Comparison of ENCODE assay signal across 19 cellular contexts in genomic region chr20:16571333-16571732, GRCh38. TPM values are rescaled to one million over a fixed set of nuclear protein-coding genes. Genes with fewer than 3 reads are reported as not detected.
DNase-seq lines count a peak whose midpoint lies in the region; TF ChIP-seq lines count a peak whose summit lies in the region.
"Had no signal": no experiment of that assay in that cellular context is flagged by ENCODE, and none has a peak within 500 bp of the region (broad histone marks: within the 10 kb centered on the region; RNA-seq: fewer than 3 reads in every experiment).

No MANE protein-coding gene starts in this region.

- H3K9me3 Mint-ChIP-seq in MCF 10A (ENCODE audit: unreplicated experiment) (no peaks in the 10 kb centered on the region), brain (peaks cover 0 to 6% (median 2%) of the 10 kb centered on the region in 5 experiments), type B pancreatic cell (no peaks in the 10 kb centered on the region)

- H4K20me1 ChIP-seq in mammary epithelial cell (ENCODE audit: insufficient read depth, low read length) (no peaks in the 10 kb centered on the region), hepatocyte (ENCODE audit: insufficient read depth, poor library complexity, severe bottlenecking) (no peaks in the 10 kb centered on the region)

- H3K27ac Mint-ChIP-seq in MCF 10A (ENCODE audit: low read depth, unreplicated experiment) (no peak overlapping the region), brain (peak overlapping the region in 1 of 5 experiments; percentile 3), type B pancreatic cell (no peak overlapping the region)
- H3K27ac Mint-ChIP-seq: GM23338 had no signal

- CTCF ChIA-PET in mammary epithelial cell (lab: Charles Lee; ENCODE audit: low non-redundant PET) (no interaction called here), MCF 10A (lab: Yijun Ruan, JAX) (interaction anchor here (0.7 to 0.8 kb wide), 2 partner anchors 18 to 194 kb away, joined by 3 read pairs; no protein-coding TSS in a partner anchor)

- no peaks in the 10 kb centered on the region for H3K36me3 ChIP-seq in mammary epithelial cell (ENCODE audit: insufficient read depth, low read length)
- H3K36me3 ChIP-seq in hepatocyte (replicated peaks; ENCODE audit: insufficient read depth, low read depth) = no peaks in the 10 kb centered on the region
- H3K36me3 ChIP-seq: MG63, Peyer's patch had no signal

- H3K4me3 Mint-ChIP-seq in MCF 10A (ENCODE audit: unreplicated experiment) = no peak overlapping the region
- H3K4me3 Mint-ChIP-seq in brain = peak overlapping the region; percentile 1 to 42 (median 8)
- peak overlapping the region; percentile 53 for H3K4me3 Mint-ChIP-seq in type B pancreatic cell

- H3K79me2 ChIP-seq in mammary epithelial cell (ENCODE audit: insufficient read depth, low read length) = peaks cover 35% of the 10 kb centered on the region
- H3K79me2 ChIP-seq in hepatocyte = peaks cover 59% of the 10 kb centered on the region

- H3K9me2 ChIP-seq in hepatocyte (replicated peaks; ENCODE audit: insufficient read depth) = no peaks in the 10 kb centered on the region

- no peak overlapping the region for H3K27ac ChIP-seq in mammary epithelial cell (ENCODE audit: insufficient read depth, low read depth, low read length)
- no peak overlapping the region for H3K27ac ChIP-seq in hepatocyte

- H3K9ac ChIP-seq in mammary epithelial cell (ENCODE audit: insufficient read depth, low read length) = no peak overlapping the region

- in situ Hi-C loops in mammary epithelial cell (cut with MboI; ENCODE audit: low sequenced_read_pairs in 2 of 2) = no loop called here

- H3K27me3 Mint-ChIP-seq in MCF 10A (ENCODE audit: insufficient read depth, unreplicated experiment) = no peaks in the 10 kb centered on the region
- peaks cover 4% of the 10 kb centered on the region for H3K27me3 Mint-ChIP-seq in brain
- H3K27me3 Mint-ChIP-seq in type B pancreatic cell = no peaks in the 10 kb centered on the region
- H3K27me3 Mint-ChIP-seq: CD4-positive, alpha-beta memory T cell had no signal

- peak overlapping the region; percentile 95 for H3K4me2 ChIP-seq in mammary epithelial cell (ENCODE audit: insufficient read depth, low read depth, low read length)
- peak overlapping the region; percentile 75 for H3K4me2 ChIP-seq in hepatocyte

- H3K27me3 ChIP-seq in mammary epithelial cell (ENCODE audit: insufficient read depth, low read length) (no peaks in the 10 kb centered on the region), hepatocyte (no peaks in the 10 kb centered on the region)
- H3K27me3 ChIP-seq: MG63, Peyer's patch had no signal

- peaks cover 35% of the 10 kb centered on the region for H3K4me1 Mint-ChIP-seq in MCF 10A (ENCODE audit: insufficient read depth, unreplicated experiment)
- H3K4me1 Mint-ChIP-seq in brain = peaks cover 60% of the 10 kb centered on the region
- peaks cover 45% of the 10 kb centered on the region for H3K4me1 Mint-ChIP-seq in type B pancreatic cell (ENCODE audit: unreplicated experiment)

- BruUV-seq in mammary epithelial cell (replicated peaks; lab: Mats Ljungman, UMichigan) = no TSS peak
- BruUV-seq in MCF 10A (replicated peaks; lab: Mats Ljungman, UMichigan) = no TSS peak

- H3K4me1 ChIP-seq in mammary epithelial cell (ENCODE audit: insufficient read depth, low read length) (peaks cover 19% of the 10 kb centered on the region), hepatocyte (ENCODE audit: insufficient read depth) (peaks cover 16% of the 10 kb centered on the region)

- DNase-seq in mammary epithelial cell (peak; percentile 35), MCF 10A (ENCODE audit: unreplicated experiment) (no peak), hepatocyte (ENCODE audit: low spot score) (no peak), type B pancreatic cell (ENCODE audit: extremely low spot score, unreplicated experiment) (no peak), iPS-NIHi11 (ENCODE audit: low spot score) (no peak), RPMI8226 (no peak), germinal center (ENCODE audit: low spot score) (no peak)
- DNase-seq: CD4-positive, alpha-beta memory T cell; DND-41; GF-D8; KBM-7; MG63; NCI-H1105; NCI-H1694 treated with DMSO at 0.1 percent for 48 hours; NCI-H82; Peyer's patch; SIG-M5 had no signal

- intact Hi-C loops in mammary epithelial cell (cut with micrococcal nuclease) = loop anchor here (10.0 kb wide), 1 partner anchor 163 kb away; the partner anchor contains the start of gene SNRPB2
- intact Hi-C loops in MCF 10A (cut with micrococcal nuclease) = loop anchor here (5.0 kb wide), 1 partner anchor 129 kb away; no protein-coding TSS in a partner anchor

- H2AFZ ChIP-seq in mammary epithelial cell (ENCODE audit: low read depth, low read length) (no peak overlapping the region), hepatocyte (no peak overlapping the region)
- H2AFZ ChIP-seq: GM23338 had no signal

- H3K9me3 ChIP-seq in mammary epithelial cell (replicated peaks; ENCODE audit: insufficient read depth, low read length) (no peaks in the 10 kb centered on the region), hepatocyte (ENCODE audit: low read depth) (no peaks in the 10 kb centered on the region)
- H3K9me3 ChIP-seq: MG63, Peyer's patch had no signal

- H3K4me3 ChIP-seq in mammary epithelial cell (replicated peaks in 1 of 3; ENCODE audit: insufficient read depth in 1 of 3, low read depth in 2 of 3, low read length in 3 of 3) = no peak overlapping the region
- no peak overlapping the region for H3K4me3 ChIP-seq in hepatocyte
- H3K4me3 ChIP-seq: GM23338, MG63 had no signal

- H3K36me3 Mint-ChIP-seq in MCF 10A (ENCODE audit: insufficient read depth, unreplicated experiment) (peaks cover 8% of the 10 kb centered on the region), brain (peaks cover 5% of the 10 kb centered on the region), type B pancreatic cell (no peaks in the 10 kb centered on the region)

- dilution Hi-C loops in mammary epithelial cell (cut with HindIII; ENCODE audit: low sequenced_read_pairs) = no loop called here

- POLR2A ChIA-PET in MCF 10A (lab: Yijun Ruan, JAX) = interaction anchor here (0.9 to 2.7 kb wide), 4 partner anchors 10 to 44 kb away, joined by 3 to 10 read pairs (median 6); no protein-coding TSS in a partner anchor

- 88% methylated on average over 2 of the region's 5 CpGs for WGBS in mammary epithelial cell (ENCODE audit: low coverage, missing lambda C conversion rate)
- WGBS in hepatocyte (ENCODE audit: low lambda C conversion rate, missing lambda C conversion rate) = 95% methylated on average over 4 of the region's 5 CpGs

- TF ChIP-seq CTCF in mammary epithelial cell (conservative IDR thresholded peaks at IDR 0.05 in 1 of 2, IDR thresholded peaks at IDR 0.05 in 1 of 2; ENCODE audit: extremely low read depth in 1 of 2, insufficient read depth in 1 of 2, low read depth in 1 of 2, low read length in 2 of 2) (no peak), MCF 10A (IDR thresholded peaks at IDR 0.05; ENCODE audit: unreplicated experiment) (no peak), brain (conservative IDR thresholded peaks at IDR 0.05) (no peak), hepatocyte (IDR thresholded peaks at IDR 0.05; ENCODE audit: poor library complexity) (no peak), type B pancreatic cell (conservative IDR thresholded peaks at IDR 0.05) (no peak)

RNA-seq across cellular contexts. Expression of gene KIF16B, which starts 1.9 kb away (rescaled TPM):
- total RNA-seq in mammary epithelial cell (10 to 100 TPM; 12.2 to 15.0 TPM), MCF 10A (2022) (14.8 and 15.8 TPM in 2 replicates), hepatocyte (18.3 and 21.8 TPM in 2 replicates), type B pancreatic cell (ENCODE audit: low replicate concordance) (10.3 and 10.4 TPM in 2 replicates)
- polyA plus RNA-seq in mammary epithelial cell (4.6 TPM), brain (ENCODE audit: insufficient read depth, low read depth, low replicate concordance) (2.5 TPM), hepatocyte (8.5 and 9.3 TPM in 2 replicates)
- polyA minus RNA-seq in mammary epithelial cell = 9.1 TPM
